ENCODE assay signal across 24 cellular contexts in genomic region chr13:74230984-74231443, GRCh38.
DNase-seq lines count a peak whose midpoint lies in the region; ATAC-seq and TF ChIP-seq lines count a peak whose summit lies in the region.
"Had no signal": no experiment of that assay in that cellular context is flagged by ENCODE, and none has a peak within 500 bp of the region (broad histone marks: within the 10 kb centered on the region; RNA-seq: fewer than 3 reads in every experiment).

No MANE protein-coding gene starts in this region.

- ATAC-seq in activated naive CD8-positive, alpha-beta T cell treated with anti-CD3 and anti-CD28 coated beads, Interleukin-2, amount 10 ng/mL, durations not matched to agents 7 days and 5 days (ENCODE audit: low read depth): peak; percentile 84
- ATAC-seq in GM21367 (IDR thresholded peaks at IDR 0.05; ENCODE audit: unreplicated experiment): no peak
- ATAC-seq: left cardiac atrium, pancreas, right cardiac atrium, upper lobe of right lung had no signal

- CTCF ChIA-PET in activated CD4-positive, alpha-beta T cell treated with anti-CD3 and anti-CD28 coated beads, Interleukin-2, amount 10 ng/mL, durations not matched to agents 7 days and 5 days (lab: Charles Lee): no interaction called here

- peak overlapping the region; percentile 85 for H3K27ac Mint-ChIP-seq in activated CD4-positive, alpha-beta T cell treated with anti-CD3 and anti-CD28 coated beads, Interleukin-2, amount 10 ng/mL, durations not matched to agents 7 days and 5 days
- peak overlapping the region; percentile 78 for H3K27ac Mint-ChIP-seq in T-helper 1 cell treated with Interleukin-12 subunit alpha and Interleukin-12 subunit beta and Interleukin-4 antibody, amounts not matched to agents 30 μg/mL and 1 μg/mL, for 36 hours
- H3K27ac Mint-ChIP-seq in activated naive CD8-positive, alpha-beta T cell treated with anti-CD3 and anti-CD28 coated beads, Interleukin-2, amount 10 ng/mL, durations not matched to agents 7 days and 5 days: peak overlapping the region; percentile 90
- H3K27ac Mint-ChIP-seq: B cell; dendritic cell treated with granulocyte-macrophage colony-stimulating factor and Interleukin-4, amounts not matched to agents 40 ng/mL and 50 ng/mL, for 4 days; naive B cell had no signal

- peak overlapping the region; percentile 21 for H2AFZ ChIP-seq in osteoblast (ENCODE audit: low read length)

- H3K4me1 ChIP-seq in osteoblast (ENCODE audit: insufficient read depth, low read length): peaks cover 10% of the 10 kb centered on the region
- H3K4me1 ChIP-seq: pancreas, upper lobe of right lung had no signal

- no peaks in the 10 kb centered on the region for H3K27me3 ChIP-seq in osteoblast (ENCODE audit: insufficient read depth, low read length)
- H3K27me3 ChIP-seq: cardiac muscle cell, pancreas, upper lobe of right lung had no signal

- POLR2A ChIA-PET in activated CD4-positive, alpha-beta T cell treated with anti-CD3 and anti-CD28 coated beads, Interleukin-2, amount 10 ng/mL, durations not matched to agents 7 days and 5 days (lab: Charles Lee): no interaction called here
- POLR2A ChIA-PET in activated naive CD8-positive, alpha-beta T cell treated with anti-CD3 and anti-CD28 coated beads, Interleukin-2, amount 10 ng/mL, durations not matched to agents 7 days and 5 days (lab: Charles Lee): interaction anchor here (0.7 to 3.6 kb wide), 4 partner anchors 16 to 1572 kb away, joined by 3 to 19 read pairs (median 4); partner anchors contain the start of gene KLF12

- no peaks in the 10 kb centered on the region for H4K20me1 ChIP-seq in osteoblast (ENCODE audit: insufficient read depth, low read length)

- TF ChIP-seq CTCF in osteoblast (IDR thresholded peaks at IDR 0.05; ENCODE audit: extremely low read depth, low read depth, low read length): no peak

- peaks cover 16% of the 10 kb centered on the region for H3K36me3 Mint-ChIP-seq in activated CD4-positive, alpha-beta T cell treated with anti-CD3 and anti-CD28 coated beads, Interleukin-2, amount 10 ng/mL, durations not matched to agents 7 days and 5 days (ENCODE audit: low read depth)
- peaks cover 12% of the 10 kb centered on the region for H3K36me3 Mint-ChIP-seq in T-helper 1 cell treated with Interleukin-12 subunit alpha and Interleukin-12 subunit beta and Interleukin-4 antibody, amounts not matched to agents 30 μg/mL and 1 μg/mL, for 36 hours (ENCODE audit: low read depth)
- H3K36me3 Mint-ChIP-seq in activated naive CD8-positive, alpha-beta T cell treated with anti-CD3 and anti-CD28 coated beads, Interleukin-2, amount 10 ng/mL, durations not matched to agents 7 days and 5 days: peaks cover 13% of the 10 kb centered on the region

- H3K36me3 ChIP-seq in osteoblast (ENCODE audit: insufficient read depth, low read length): no peaks in the 10 kb centered on the region
- H3K36me3 ChIP-seq: cardiac muscle cell, pancreas, upper lobe of right lung had no signal

- peaks cover 16% of the 10 kb centered on the region for H3K9me3 Mint-ChIP-seq in activated CD4-positive, alpha-beta T cell treated with anti-CD3 and anti-CD28 coated beads, Interleukin-2, amount 10 ng/mL, durations not matched to agents 7 days and 5 days
- H3K9me3 Mint-ChIP-seq in T-helper 1 cell treated with Interleukin-12 subunit alpha and Interleukin-12 subunit beta and Interleukin-4 antibody, amounts not matched to agents 30 μg/mL and 1 μg/mL, for 36 hours: peaks cover 21% of the 10 kb centered on the region
- peaks cover 10% of the 10 kb centered on the region for H3K9me3 Mint-ChIP-seq in activated naive CD8-positive, alpha-beta T cell treated with anti-CD3 and anti-CD28 coated beads, Interleukin-2, amount 10 ng/mL, durations not matched to agents 7 days and 5 days

- H3K4me1 Mint-ChIP-seq in activated CD4-positive, alpha-beta T cell treated with anti-CD3 and anti-CD28 coated beads, Interleukin-2, amount 10 ng/mL, durations not matched to agents 7 days and 5 days: peaks cover 20% of the 10 kb centered on the region
- peaks cover 14% of the 10 kb centered on the region for H3K4me1 Mint-ChIP-seq in T-helper 1 cell treated with Interleukin-12 subunit alpha and Interleukin-12 subunit beta and Interleukin-4 antibody, amounts not matched to agents 30 μg/mL and 1 μg/mL, for 36 hours (ENCODE audit: low read depth)
- H3K4me1 Mint-ChIP-seq in activated naive CD8-positive, alpha-beta T cell treated with anti-CD3 and anti-CD28 coated beads, Interleukin-2, amount 10 ng/mL, durations not matched to agents 7 days and 5 days: peaks cover 24% of the 10 kb centered on the region
- H3K4me1 Mint-ChIP-seq: B cell, naive B cell had no signal

- H3K4me3 Mint-ChIP-seq in activated CD4-positive, alpha-beta T cell treated with anti-CD3 and anti-CD28 coated beads, Interleukin-2, amount 10 ng/mL, durations not matched to agents 7 days and 5 days: peak overlapping the region; percentile 48
- peak overlapping the region; percentile 64 for H3K4me3 Mint-ChIP-seq in T-helper 1 cell treated with Interleukin-12 subunit alpha and Interleukin-12 subunit beta and Interleukin-4 antibody, amounts not matched to agents 30 μg/mL and 1 μg/mL, for 36 hours
- peak overlapping the region; percentile 60 for H3K4me3 Mint-ChIP-seq in activated naive CD8-positive, alpha-beta T cell treated with anti-CD3 and anti-CD28 coated beads, Interleukin-2, amount 10 ng/mL, durations not matched to agents 7 days and 5 days
- H3K4me3 Mint-ChIP-seq: B cell; dendritic cell treated with granulocyte-macrophage colony-stimulating factor and Interleukin-4, amounts not matched to agents 40 ng/mL and 50 ng/mL, for 4 days; naive B cell had no signal

- no peak for DNase-seq in activated CD4-positive, alpha-beta T cell treated with anti-CD3 and anti-CD28 coated beads, Interleukin-2, amount 10 ng/mL, durations not matched to agents 7 days and 5 days
- no peak for DNase-seq in activated CD4-positive, alpha-beta T cell treated with anti-CD3 and anti-CD28 coated beads for 48 hours
- DNase-seq in activated naive CD8-positive, alpha-beta T cell treated with anti-CD3 and anti-CD28 coated beads, Interleukin-2, amount 10 ng/mL, durations not matched to agents 7 days and 5 days: no peak
- DNase-seq in osteoblast (ENCODE audit: insufficient read length, low spot score, missing footprints) (no peak), SK-N-DZ (ENCODE audit: low spot score) (no peak), GM03348 (ENCODE audit: low spot score) (no peak)
- DNase-seq: EL; GOT3; Kasumi-1; left cardiac atrium; mesenchymal stem cell; naive B cell; NCI-H1930; NCI-H2227 treated with DMSO at 0.1 percent for 48 hours; NCI-H774; pancreas; right cardiac atrium; stimulated activated CD4-positive, alpha-beta T cell treated with anti-CD3 and anti-CD28 coated beads, Interleukin-15, amount 100 ng/mL, for 24 hours; upper lobe of right lung had no signal

- no peaks in the 10 kb centered on the region for H3K79me2 ChIP-seq in osteoblast (ENCODE audit: insufficient read depth, low read length)

- H3K4me3 ChIP-seq in osteoblast (ENCODE audit: insufficient read depth, low read length): no peak overlapping the region
- H3K4me3 ChIP-seq: cardiac muscle cell, pancreas, upper lobe of right lung had no signal

- H3K4me2 ChIP-seq in osteoblast (ENCODE audit: insufficient read depth, low read length): no peak overlapping the region

- no peak overlapping the region for H3K27ac ChIP-seq in osteoblast (ENCODE audit: low read depth, low read length)
- H3K27ac ChIP-seq: cardiac muscle cell, pancreas, upper lobe of right lung had no signal

- H3K27me3 Mint-ChIP-seq in activated CD4-positive, alpha-beta T cell treated with anti-CD3 and anti-CD28 coated beads, Interleukin-2, amount 10 ng/mL, durations not matched to agents 7 days and 5 days: no peaks in the 10 kb centered on the region
- H3K27me3 Mint-ChIP-seq in T-helper 1 cell treated with Interleukin-12 subunit alpha and Interleukin-12 subunit beta and Interleukin-4 antibody, amounts not matched to agents 30 μg/mL and 1 μg/mL, for 36 hours (ENCODE audit: low read depth): no peaks in the 10 kb centered on the region
- H3K27me3 Mint-ChIP-seq in activated naive CD8-positive, alpha-beta T cell treated with anti-CD3 and anti-CD28 coated beads, Interleukin-2, amount 10 ng/mL, durations not matched to agents 7 days and 5 days: no peaks in the 10 kb centered on the region
- H3K27me3 Mint-ChIP-seq: B cell; dendritic cell treated with granulocyte-macrophage colony-stimulating factor and Interleukin-4, amounts not matched to agents 40 ng/mL and 50 ng/mL, for 4 days had no signal

- H3K9me3 ChIP-seq in osteoblast (ENCODE audit: low read depth, low read length): no peaks in the 10 kb centered on the region
- H3K9me3 ChIP-seq: pancreas, upper lobe of right lung had no signal
